Comparison of ENCODE assay signal across 17 cellular contexts in genomic region chr1:114289321-114289720, GRCh38.
"Had no signal": no experiment of that assay in that cellular context is flagged by ENCODE, and none has a peak within 500 bp of the region (broad histone marks: within the 10 kb centered on the region; RNA-seq: fewer than 3 reads in every experiment).

No MANE protein-coding gene starts in this region.

- H3K4me3 ChIP-seq: MG63 had no signal

- H3K27ac ChIP-seq: RWPE1 had no signal

- H3K27me3 ChIP-seq: MG63 had no signal

- DNase-seq: KBM-7, MG63, NCI-H1092 treated with DMSO at 0.1 percent for 48 hours, NCI-H1436, NCI-H187, NCI-H2029, NCI-H2081 treated with DMSO at 0.1 percent for 48 hours, NCI-H2171 treated with DMSO at 0.1 percent for 48 hours, NCI-H345, NCI-H446 treated with DMSO at 0.1 percent for 48 hours, NCI-H510A treated with DMSO at 0.1 percent for 48 hours, NCI-H526, PC-3, SHP77 had no signal

- ATAC-seq: Panc1, PC-3, SK-N-SH treated with all-trans-retinoic acid at 6 μM for 48 hours had no signal

- H3K9me3 ChIP-seq: MG63 had no signal

- H3K36me3 ChIP-seq: MG63 had no signal
